10 cellular contexts compared by ENCODE assay signal in the genomic region with DNA sequence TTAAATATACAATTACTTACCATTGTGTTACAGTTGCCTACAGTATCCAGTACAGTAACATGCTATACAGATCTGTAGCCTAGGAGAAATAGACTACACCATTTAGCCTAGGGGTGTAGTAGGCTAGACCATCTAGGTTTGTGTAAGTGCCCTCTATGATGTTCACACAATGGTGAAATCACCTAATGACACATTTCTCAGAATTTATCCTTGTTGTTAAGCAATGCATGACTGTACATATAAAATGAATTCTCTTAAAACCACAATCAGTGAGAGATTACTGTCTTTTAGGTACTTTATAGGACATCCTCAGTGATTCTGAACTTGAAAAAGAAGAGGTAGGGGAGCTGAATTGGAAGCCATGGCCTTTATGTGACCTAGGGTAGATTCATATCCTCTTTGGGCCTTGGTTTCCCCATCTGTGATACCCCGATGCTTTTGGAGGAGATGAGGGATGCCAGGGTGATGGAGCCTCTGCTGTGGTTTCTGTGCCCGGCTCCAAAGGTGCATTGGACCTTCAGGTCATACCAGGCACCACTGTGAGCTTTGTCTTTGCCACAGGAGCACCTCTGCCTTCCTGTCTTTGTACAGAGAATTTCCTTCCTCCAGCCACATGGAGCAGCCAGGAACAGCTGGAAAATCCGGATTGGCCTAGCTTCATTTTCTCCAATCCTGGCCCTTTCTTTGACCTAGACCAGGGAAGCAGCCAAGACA. TPM values are rescaled to one million over a fixed set of nuclear protein-coding genes. Genes with fewer than 3 reads are reported as not detected.
A peak's percentile ranks its signal among the peaks of the same experiment; 100 is the strongest.
DNase-seq lines count a peak whose midpoint lies in the region; ATAC-seq, FAIRE-seq and TF ChIP-seq lines count a peak whose summit lies in the region.
"Had no signal": no experiment of that assay in that cellular context is flagged by ENCODE, and none has a peak within 500 bp of the region (broad histone marks: within the 10 kb centered on the region; RNA-seq: fewer than 3 reads in every experiment).

No MANE protein-coding gene starts in this region.

- no peaks in the 10 kb centered on the region for H3K27me3 ChIP-seq in bronchial epithelial cell (ENCODE audit: control insufficient read depth, insufficient read depth, low read length)

- TF ChIP-seq CTCF in bronchial epithelial cell (IDR thresholded peaks at IDR 0.05; ENCODE audit: insufficient read depth, low read length, severe bottlenecking) = no peak

- FAIRE-seq in bronchial epithelial cell (lab: Jason Lieb, UNC) = no peak

- no peak overlapping the region for H3K4me3 ChIP-seq in bronchial epithelial cell (ENCODE audit: low read depth, low read length)
- H3K4me3 ChIP-seq: thoracic aorta had no signal

- no peaks in the 10 kb centered on the region for H3K36me3 ChIP-seq in bronchial epithelial cell (ENCODE audit: control insufficient read depth, insufficient read depth, low read length)
- H3K36me3 ChIP-seq: thoracic aorta had no signal

- ATAC-seq in HG03378 (IDR thresholded peaks at IDR 0.05; ENCODE audit: unreplicated experiment) = no peak
- no peak for ATAC-seq in HG02642 (IDR thresholded peaks at IDR 0.05; ENCODE audit: poor library complexity, unreplicated experiment)
- no peak for ATAC-seq in GM19397 (IDR thresholded peaks at IDR 0.05; ENCODE audit: unreplicated experiment)
- ATAC-seq: activated CD8-positive, alpha-beta memory T cell treated with anti-CD3 and anti-CD28 coated beads, Interleukin-2, amount 10 ng/mL, durations not matched to agents 7 days and 5 days had no signal

- DNase-seq in ELR (ENCODE audit: low read depth) = peak; percentile 94
- peak; percentile 85 for DNase-seq in MV-4-11 (lab: John Stamatoyannopoulos, UW)
- peak; percentile 97 for DNase-seq in bronchial epithelial cell (ENCODE audit: low read depth)
- peak; percentile 76 for DNase-seq in non-pigmented ciliary epithelial cell (ENCODE audit: low read depth)
- DNase-seq: activated CD8-positive, alpha-beta memory T cell treated with anti-CD3 and anti-CD28 coated beads, Interleukin-2, amount 10 ng/mL, durations not matched to agents 7 days and 5 days; stimulated activated CD4-positive, alpha-beta T cell treated with anti-CD3 and anti-CD28 coated beads, Interleukin-4, amount 100 ng/mL, for 4 hours had no signal

RNA-seq across cellular contexts. Expression of a gene that starts 51.9 kb away (rescaled TPM):
- total RNA-seq in bronchial epithelial cell = 460 and 822 TPM in 2 replicates
